In genomic region chr15:31437686-31438085, GRCh38 we compare ENCODE assay signal across 12 cellular contexts.
DNase-seq lines count a peak whose midpoint lies in the region; ATAC-seq and TF ChIP-seq lines count a peak whose summit lies in the region.
"Had no signal": no experiment of that assay in that cellular context is flagged by ENCODE, and none has a peak within 500 bp of the region (broad histone marks: within the 10 kb centered on the region; RNA-seq: fewer than 3 reads in every experiment).

No MANE protein-coding gene starts in this region.

- H3K36me3 Mint-ChIP-seq in activated CD4-positive, alpha-beta T cell treated with anti-CD3 and anti-CD28 coated beads for 36 hours (ENCODE audit: low read depth), result no peaks in the 10 kb centered on the region
- H3K36me3 Mint-ChIP-seq in activated B cell treated with CpG ODN at 0.5 μM for 24 hours (ENCODE audit: low read depth), result no peaks in the 10 kb centered on the region
- H3K36me3 Mint-ChIP-seq in effector memory CD8-positive, alpha-beta T cell (ENCODE audit: insufficient read depth), result peaks cover 18% of the 10 kb centered on the region

- no peaks in the 10 kb centered on the region for H3K27me3 Mint-ChIP-seq in activated CD4-positive, alpha-beta T cell treated with anti-CD3 and anti-CD28 coated beads for 36 hours
- no peaks in the 10 kb centered on the region for H3K27me3 Mint-ChIP-seq in activated B cell treated with CpG ODN at 0.5 μM for 24 hours
- H3K27me3 Mint-ChIP-seq in effector memory CD8-positive, alpha-beta T cell, result no peaks in the 10 kb centered on the region
- H3K27me3 Mint-ChIP-seq in stimulated activated naive CD8-positive, alpha-beta T cell treated with anti-CD3 and anti-CD28 coated beads, Interleukin-15, amount 100 ng/mL, for 72 hours, result no peaks in the 10 kb centered on the region

- CTCF ChIA-PET in activated CD4-positive, alpha-beta T cell treated with anti-CD3 and anti-CD28 coated beads for 36 hours (lab: Charles Lee), result interaction anchor here (0.8 to 9.3 kb wide), 13 partner anchors 21 to 174 kb away, joined by 3 to 137 read pairs (median 4); partner anchors contain the start of gene KLF13
- CTCF ChIA-PET in activated B cell treated with CpG ODN at 0.5 μM for 24 hours (lab: Charles Lee), result interaction anchor here (0.7 to 9.2 kb wide), 18 partner anchors 15 to 308 kb away, joined by 3 to 226 read pairs (median 4); no protein-coding TSS in a partner anchor

- ATAC-seq in activated CD4-positive, alpha-beta T cell treated with anti-CD3 and anti-CD28 coated beads for 36 hours, result peak; percentile 2
- ATAC-seq in activated B cell treated with CpG ODN at 0.5 μM for 24 hours (ENCODE audit: low read depth) (peak; percentile 57), GM21723 (IDR thresholded peaks at IDR 0.05; ENCODE audit: unreplicated experiment) (no peak), GM19395 (IDR thresholded peaks at IDR 0.05; ENCODE audit: unreplicated experiment) (no peak)
- no peak for ATAC-seq in effector memory CD8-positive, alpha-beta T cell (replicated peaks)
- ATAC-seq in stimulated activated naive CD8-positive, alpha-beta T cell treated with anti-CD3 and anti-CD28 coated beads, Interleukin-15, amount 100 ng/mL, for 72 hours, result peak; percentile 44
- ATAC-seq: A549 had no signal

- intact Hi-C loops in activated CD4-positive, alpha-beta T cell treated with anti-CD3 and anti-CD28 coated beads for 36 hours (cut with DNase I, micrococcal nuclease), result loop anchor here in 1 of 2 experiments (5.0 kb wide), 1 partner anchor 435 kb away; the partner anchor contains the start of gene OTUD7A
- intact Hi-C loops in activated B cell treated with CpG ODN at 0.5 μM for 24 hours (cut with micrococcal nuclease), result no loop called here

- POLR2A ChIA-PET in activated CD4-positive, alpha-beta T cell treated with anti-CD3 and anti-CD28 coated beads for 36 hours (lab: Charles Lee), result interaction anchor here (0.7 to 1.6 kb wide), 10 partner anchors 18 to 91 kb away, joined by 3 to 7 read pairs (median 3); no protein-coding TSS in a partner anchor
- POLR2A ChIA-PET in activated B cell treated with CpG ODN at 0.5 μM for 24 hours (lab: Charles Lee), result interaction anchor here (0.6 to 5.8 kb wide), 27 partner anchors 15 to 788 kb away, joined by 3 to 125 read pairs (median 4); partner anchors contain the start of gene KLF13

- peak overlapping the region; percentile 2 for H3K4me3 Mint-ChIP-seq in activated CD4-positive, alpha-beta T cell treated with anti-CD3 and anti-CD28 coated beads for 36 hours
- H3K4me3 Mint-ChIP-seq in activated B cell treated with CpG ODN at 0.5 μM for 24 hours, result peak overlapping the region; percentile 45
- peak overlapping the region in 1 of 2 donors; percentile 64 for H3K4me3 Mint-ChIP-seq in effector memory CD8-positive, alpha-beta T cell
- H3K4me3 Mint-ChIP-seq in stimulated activated naive CD8-positive, alpha-beta T cell treated with anti-CD3 and anti-CD28 coated beads, Interleukin-15, amount 100 ng/mL, for 72 hours, result peak overlapping the region; percentile 73 to 74

- peaks cover 84% of the 10 kb centered on the region for H3K4me1 Mint-ChIP-seq in activated CD4-positive, alpha-beta T cell treated with anti-CD3 and anti-CD28 coated beads for 36 hours
- peaks cover 81% of the 10 kb centered on the region for H3K4me1 Mint-ChIP-seq in activated B cell treated with CpG ODN at 0.5 μM for 24 hours
- peaks cover 60 to 74% of the 10 kb centered on the region in 2 donors for H3K4me1 Mint-ChIP-seq in effector memory CD8-positive, alpha-beta T cell (ENCODE audit: low read depth in 2 of 2)
- peaks cover 98% of the 10 kb centered on the region for H3K4me1 Mint-ChIP-seq in stimulated activated naive CD8-positive, alpha-beta T cell treated with anti-CD3 and anti-CD28 coated beads, Interleukin-15, amount 100 ng/mL, for 72 hours

- H3K9me3 Mint-ChIP-seq in activated CD4-positive, alpha-beta T cell treated with anti-CD3 and anti-CD28 coated beads for 36 hours (ENCODE audit: low read depth), result no peaks in the 10 kb centered on the region
- no peaks in the 10 kb centered on the region for H3K9me3 Mint-ChIP-seq in activated B cell treated with CpG ODN at 0.5 μM for 24 hours
- no peaks in the 10 kb centered on the region for H3K9me3 Mint-ChIP-seq in effector memory CD8-positive, alpha-beta T cell
- H3K9me3 Mint-ChIP-seq in stimulated activated naive CD8-positive, alpha-beta T cell treated with anti-CD3 and anti-CD28 coated beads, Interleukin-15, amount 100 ng/mL, for 72 hours, result no peaks in the 10 kb centered on the region

- peak; percentile 77 for DNase-seq in activated CD4-positive, alpha-beta T cell treated with anti-CD3 and anti-CD28 coated beads for 36 hours
- no peak for DNase-seq in activated CD4-positive, alpha-beta T cell treated with anti-CD3 and anti-CD28 coated beads for 1 hour
- peak; percentile 56 for DNase-seq in activated B cell treated with CpG ODN at 0.5 μM for 24 hours
- no peak for DNase-seq in effector memory CD8-positive, alpha-beta T cell
- peak; percentile 64 to 81 for DNase-seq in stimulated activated naive CD8-positive, alpha-beta T cell treated with anti-CD3 and anti-CD28 coated beads, Interleukin-15, amount 100 ng/mL, for 72 hours
- no peak for DNase-seq in DMS 273 (lab: John Stamatoyannopoulos, UW; ENCODE audit: unreplicated experiment)
- DNase-seq: GF-D8, NCI-H1048, RPMI8226 had no signal

- peak overlapping the region; percentile 88 for H3K27ac Mint-ChIP-seq in activated CD4-positive, alpha-beta T cell treated with anti-CD3 and anti-CD28 coated beads for 36 hours
- peak overlapping the region; percentile 79 for H3K27ac Mint-ChIP-seq in activated B cell treated with CpG ODN at 0.5 μM for 24 hours
- peak overlapping the region; percentile 99 for H3K27ac Mint-ChIP-seq in effector memory CD8-positive, alpha-beta T cell
- H3K27ac Mint-ChIP-seq in stimulated activated naive CD8-positive, alpha-beta T cell treated with anti-CD3 and anti-CD28 coated beads, Interleukin-15, amount 100 ng/mL, for 72 hours, result peak overlapping the region; percentile 34 to 100

- TF ChIP-seq CTCF in activated B cell treated with CpG ODN at 0.5 μM for 24 hours (IDR thresholded peaks at IDR 0.05), result no peak

Comparison
In these comparisons a context has a peak if more than half of its experiments do, and no peak if none do; other contexts are left out.
1. DNase-seq: peak in activated CD4-positive, alpha-beta T cell treated with anti-CD3 and anti-CD28 coated beads for 36 hours (single experiment), activated B cell treated with CpG ODN at 0.5 μM for 24 hours (single experiment) and stimulated activated naive CD8-positive, alpha-beta T cell treated with anti-CD3 and anti-CD28 coated beads, Interleukin-15, amount 100 ng/mL, for 72 hours (2 of 2); none in activated CD4-positive, alpha-beta T cell treated with anti-CD3 and anti-CD28 coated beads for 1 hour (single experiment), effector memory CD8-positive, alpha-beta T cell (0 of 3) and DMS 273 (single experiment).
2. ATAC-seq: peak in activated CD4-positive, alpha-beta T cell treated with anti-CD3 and anti-CD28 coated beads for 36 hours (single experiment), activated B cell treated with CpG ODN at 0.5 μM for 24 hours (single experiment) and stimulated activated naive CD8-positive, alpha-beta T cell treated with anti-CD3 and anti-CD28 coated beads, Interleukin-15, amount 100 ng/mL, for 72 hours (single experiment); none in effector memory CD8-positive, alpha-beta T cell (single experiment), GM21723 (single experiment) and GM19395 (single experiment).
3. Peak in every context shown above with its lines, with median percentiles within 50 percentile points of each other: H3K27ac Mint-ChIP-seq.